ENCODE assay signal across 18 cellular contexts in the genomic region with DNA sequence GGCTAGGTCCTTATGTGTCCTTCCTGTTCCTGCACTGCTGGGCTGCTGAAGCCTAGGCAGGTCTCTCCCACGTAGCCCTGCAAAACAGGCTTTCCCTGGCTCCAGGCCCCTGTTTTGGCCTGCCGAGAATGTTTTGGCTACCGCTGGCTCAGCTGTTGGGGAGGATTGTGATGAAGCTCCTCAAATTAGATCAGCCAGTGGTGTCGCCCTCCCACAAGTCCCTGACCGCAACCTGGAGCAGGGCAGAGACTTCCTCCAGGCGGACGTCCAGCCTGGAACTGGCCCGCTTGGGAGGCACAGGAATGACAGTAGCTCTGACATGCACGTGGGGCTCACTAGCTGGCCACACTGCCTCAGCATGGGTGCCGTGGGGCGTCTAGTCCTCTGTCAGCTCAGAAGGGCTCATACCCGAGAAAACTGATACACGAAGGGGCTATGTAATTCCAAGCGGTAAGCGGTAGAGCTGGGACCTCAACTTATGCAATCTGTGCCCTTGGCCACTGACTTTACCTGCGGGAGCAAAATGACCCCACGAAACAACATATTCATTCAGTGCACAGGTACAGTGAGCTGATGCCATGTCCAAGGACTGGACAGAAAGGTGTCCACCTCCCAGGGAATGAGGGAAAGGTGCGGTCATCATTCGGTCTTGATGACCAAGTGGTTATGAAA. TPM values are rescaled to one million over a fixed set of nuclear protein-coding genes. Genes with fewer than 3 reads are reported as not detected.
DNase-seq lines count a peak whose midpoint lies in the region; ATAC-seq, FAIRE-seq and TF ChIP-seq lines count a peak whose summit lies in the region.
"Had no signal": no experiment of that assay in that cellular context is flagged by ENCODE, and none has a peak within 500 bp of the region (broad histone marks: within the 10 kb centered on the region; RNA-seq: fewer than 3 reads in every experiment).

No MANE protein-coding gene starts in this region.

- no peak overlapping the region for H2AFZ ChIP-seq in K562 (ENCODE audit: low read depth, low read length)
- H2AFZ ChIP-seq: neural progenitor cell had no signal

- peak; percentile 40 for FAIRE-seq in K562 (lab: Jason Lieb, UNC)
- FAIRE-seq: keratinocyte had no signal

- H3K36me3 ChIP-seq in K562 (ENCODE audit: control insufficient read depth, insufficient read depth, low read length), result peaks cover 64% of the 10 kb centered on the region; the same call in 2 of the 3 replicates
- H3K36me3 ChIP-seq in transverse colon, result no peaks in the 10 kb centered on the region
- peaks cover 38% of the 10 kb centered on the region for H3K36me3 ChIP-seq in lower lobe of right lung
- H3K36me3 ChIP-seq: neural progenitor cell, SJSA1 had no signal

- 0 out of 2 replicates have a peak overlapping the region, but pooled peaks have one; percentile 19 for H3K4me2 ChIP-seq in K562 (ENCODE audit: insufficient read depth, low read length)

- H3K27me3 ChIP-seq in K562 (ENCODE audit: control insufficient read depth in 2 of 2, insufficient read depth in 2 of 2, low read length in 2 of 2) (no peaks in the 10 kb centered on the region), transverse colon (no peaks in the 10 kb centered on the region), lower lobe of right lung (ENCODE audit: low read depth) (no peaks in the 10 kb centered on the region)

- CTCF ChIA-PET in K562 (lab: Yijun Ruan, JAX; ENCODE audit: low intra/inter-chr PET ratio), result no interaction called here

- H3K4me3 ChIP-seq in K562, result no peak overlapping the region
- H3K4me3 ChIP-seq in transverse colon, result no peak overlapping the region
- H3K4me3 ChIP-seq in lower lobe of right lung, result no peak overlapping the region
- H3K4me3 ChIP-seq: neural progenitor cell, SJSA1 had no signal

- no peak for TF ChIP-seq POLR2A in K562 (conservative IDR thresholded peaks at IDR 0.05)
- TF ChIP-seq POLR2A in transverse colon (IDR thresholded peaks at IDR 0.05), result no peak

- H3K9me3 ChIP-seq in K562 (replicated peaks; ENCODE audit: control insufficient read depth, insufficient read depth, low read depth, low read length) (no peaks in the 10 kb centered on the region), transverse colon (no peaks in the 10 kb centered on the region), lower lobe of right lung (no peaks in the 10 kb centered on the region)
- H3K9me3 ChIP-seq: SJSA1 had no signal

- 81% methylated on average over 18 of the region's 19 CpGs for WGBS in K562 (ENCODE audit: insufficient coverage, low coverage, missing lambda C conversion rate)
- WGBS in transverse colon (ENCODE audit: low coverage in 1 of 2), 2 donors, result 90% methylated on average over 19 of the region's 19 CpGs; no CpG with 5 or more reads in 1 of the 2 donors

- peak overlapping the region; percentile 19; the same call in 1 of the 3 replicates for H3K27ac ChIP-seq in K562 (ENCODE audit: extremely low read depth, low read depth, low read length)
- H3K27ac ChIP-seq in transverse colon, result peak overlapping the region; percentile 58 to 91 (median 90)
- H3K27ac ChIP-seq in lower lobe of right lung, result no peak overlapping the region
- H3K27ac ChIP-seq: neural progenitor cell, SJSA1 had no signal

- TF ChIP-seq RAD21 in K562 (CRISPR knock-in tag; conservative IDR thresholded peaks at IDR 0.05 in 1 of 2, IDR thresholded peaks at IDR 0.05 in 1 of 2), result no peak

- POLR2A ChIA-PET in K562 (lab: Yijun Ruan, JAX), result interaction anchor here (0.6 to 2.4 kb wide), 6 partner anchors 12 to 46 kb away, joined by 3 to 10 read pairs (median 3); partner anchors contain the start of gene DHRS3

- intact Hi-C loops in K562 (cut with micrococcal nuclease), result no loop called here
- intact Hi-C loops in left cardiac atrium (cut with DNase I), result no loop called here
- intact Hi-C loops in transverse colon (cut with DNase I; ENCODE audit: low total_unique reads), result no loop called here
- intact Hi-C loops in lower lobe of right lung (cut with DNase I), result no loop called here

- H4K20me1 ChIP-seq in K562 (replicated peaks; ENCODE audit: control insufficient read depth, insufficient read depth, low read length), result no peaks in the 10 kb centered on the region; the same call in 1 of the 2 replicates

- no peak for TF ChIP-seq CTCF in K562 (IDR thresholded peaks at IDR 0.05 in 2 of 3, conservative IDR thresholded peaks at IDR 0.05 in 1 of 3; ENCODE audit: insufficient read depth in 2 of 3, low read depth in 1 of 3, low read length in 3 of 3)
- no peak for TF ChIP-seq CTCF in omental fat pad (IDR thresholded peaks at IDR 0.05)
- no peak for TF ChIP-seq CTCF in transverse colon (IDR thresholded peaks at IDR 0.05)
- no peak for TF ChIP-seq CTCF in lower lobe of right lung (IDR thresholded peaks at IDR 0.05)

- TF ChIP-seq EP300 in K562 (IDR thresholded peaks at IDR 0.05; ENCODE audit: low read length), result no peak
- no peak for TF ChIP-seq EP300 in transverse colon (IDR thresholded peaks at IDR 0.05; ENCODE audit: low read depth)

- ATAC-seq in K562, result no peak
- peak; percentile 18 to 32 for ATAC-seq in left cardiac atrium
- peak; percentile 7 for ATAC-seq in omental fat pad (ENCODE audit: low FRiP score)
- no peak for ATAC-seq in lower lobe of right lung
- ATAC-seq in HG02870 (IDR thresholded peaks at IDR 0.05; ENCODE audit: unreplicated experiment), result no peak
- ATAC-seq: activated CD8-positive, alpha-beta T cell treated with anti-CD3 and anti-CD28 coated beads for 36 hours had no signal

- no peaks in the 10 kb centered on the region for H3K9me1 ChIP-seq in K562 (ENCODE audit: control insufficient read depth, insufficient read depth, low read length)

- peaks cover 80% of the 10 kb centered on the region for H3K79me2 ChIP-seq in K562 (ENCODE audit: control insufficient read depth, insufficient read depth, low read length)

- H3K4me1 ChIP-seq in K562 (replicated peaks in 1 of 2; ENCODE audit: control insufficient read depth in 2 of 2, insufficient read depth in 2 of 2, low read length in 2 of 2) (peaks cover 6 to 22% of the 10 kb centered on the region in 2 experiments; a peak in 4 of 5 replicates), transverse colon (peaks cover 23 to 41% (median 30%) of the 10 kb centered on the region in 4 donors), lower lobe of right lung (peaks cover 54% of the 10 kb centered on the region)

- no peak for DNase-seq in K562 (ENCODE audit: extremely low read depth in 1 of 4, low spot score in 3 of 4)
- peak; percentile 72 for DNase-seq in left cardiac atrium
- no peak for DNase-seq in omental fat pad (ENCODE audit: low spot score)
- peak; percentile 34 for DNase-seq in transverse colon
- DNase-seq in NCI-H1436 (lab: John Stamatoyannopoulos, UW), result no peak
- DNase-seq in NCI-H1105 treated with DMSO at 0.1 percent for 48 hours (lab: John Stamatoyannopoulos, UW), result no peak
- DNase-seq in lower lobe of right lung, result no peak
- DNase-seq: activated CD8-positive, alpha-beta T cell treated with anti-CD3 and anti-CD28 coated beads for 36 hours; EL; GOT3; NCI-H2107; NK-92 treated with Interleukin-12 subunit alpha and Interleukin-12 subunit beta, amount 100 ng/mL, for 24 hours had no signal

- peak overlapping the region in 1 of 2 experiments; percentile 82; a peak in 2 of 4 replicates for H3K9ac ChIP-seq in K562 (ENCODE audit: insufficient read depth in 1 of 2, low read depth in 2 of 2, low read length in 2 of 2)
- H3K9ac ChIP-seq: neural progenitor cell had no signal

- no TSS peak for BruUV-seq in K562 (replicated peaks; lab: Mats Ljungman, UMichigan)

- in situ Hi-C loops in K562 (cut with MboI), result no loop called here
- in situ Hi-C loops in transverse colon (cut with MboI; ENCODE audit: low pct_ligation_motif_present in 1 of 4, low pct_unique_long_range_greater_than_20kb in 1 of 4, low sequenced_read_pairs in 3 of 4), result no loop called here

RNA-seq across cellular contexts. Expression of gene DHRS3, which starts 26.6 kb away (rescaled TPM):
- total RNA-seq in K562 (2011; cell fraction: chromatin; rRNA removed; ENCODE audit: low replicate concordance), result 74.0 and 164 TPM in 2 replicates
- 181 and 211 TPM in 2 replicates for total RNA-seq in K562 (2011; cell fraction: nucleolus; rRNA removed)
- 160 and 179 TPM in 2 replicates for total RNA-seq in K562 (2011; cell fraction: nucleoplasm; rRNA removed)
- total RNA-seq in K562 (2014; rRNA removed) (62.3 and 67.3 TPM in 2 replicates), K562 (2014; rRNA removed; fragmentation: Illumina TruSeq; extraction: Trizol) (37.6 and 43.5 TPM in 2 replicates), K562 (2015; rRNA removed; fragmentation: Illumina TruSeq; extraction: Trizol) (58.7 and 60.6 TPM in 2 replicates), K562 (2021) (109 and 116 TPM in 2 replicates), left cardiac atrium (100 to 1,000 TPM in 1 of 2 donors, 10 to 100 TPM in 1; 74.3 to 106 TPM), omental fat pad (100 to 1,000 TPM; 175 to 342 (median 227) TPM), transverse colon (100 to 1,000 TPM in 2 of 4 donors, 10 to 100 TPM in 2; 55.3 to 122 (median 103) TPM), lower lobe of right lung (135 TPM)
- polyA plus RNA-seq in K562 (2011; rRNA removed) (58.7 and 66.5 TPM in 2 replicates), K562 (2014; fragmentation: Illumina TruSeq; extraction: Trizol) (39.4 and 46.3 TPM in 2 replicates), K562 (2014; fragmentation: Nextera tagmentation; extraction: Ambion mirVana) (10 to 100 TPM; 21.0 to 80.0 TPM), K562 (2014; rRNA removed) (57.0 and 59.6 TPM in 2 replicates)
- 72.1 and 104 TPM in 2 replicates for polyA plus RNA-seq in K562 (2011; cell fraction: cytosol; rRNA removed)
- 71.2 and 105 TPM in 2 replicates for polyA plus RNA-seq in K562 (2011; cell fraction: nucleus; rRNA removed)
- polyA plus RNA-seq in K562 (2012), result 35.6 and 41.5 TPM in 2 replicates
- polyA minus RNA-seq in K562 (2011; rRNA and poly(A)+ RNA removed), result 101 and 181 TPM in 2 replicates
- 117 and 156 TPM in 2 replicates for polyA minus RNA-seq in K562 (2011; cell fraction: cytosol; rRNA and poly(A)+ RNA removed)
- polyA minus RNA-seq in K562 (2011; cell fraction: nucleus; rRNA and poly(A)+ RNA removed), result 40.9 and 42.4 TPM in 2 replicates

RNA-seq across cellular contexts. Expression of gene AADACL4, which starts 52.5 kb away (rescaled TPM):
- not detected in 2 replicates for total RNA-seq in K562 (2011; cell fraction: chromatin; rRNA removed; ENCODE audit: low replicate concordance)
- not detected in 2 replicates for total RNA-seq in K562 (2011; cell fraction: nucleolus; rRNA removed)
- not detected in 2 replicates for total RNA-seq in K562 (2011; cell fraction: nucleoplasm; rRNA removed)
- total RNA-seq in K562 (2014; rRNA removed) (not detected in 2 replicates), K562 (2014; rRNA removed; fragmentation: Illumina TruSeq; extraction: Trizol) (not detected in 2 replicates), K562 (2015; rRNA removed; fragmentation: Illumina TruSeq; extraction: Trizol) (not detected in 2 replicates), K562 (2021) (not detected in 2 replicates), left cardiac atrium (not detected), omental fat pad (under 1 TPM in 1 of 4 donors, not detected in 3; 0.28 TPM), transverse colon (not detected), lower lobe of right lung (not detected)
- polyA plus RNA-seq in K562 (2011; rRNA removed) (not detected in 2 replicates), K562 (2014; fragmentation: Illumina TruSeq; extraction: Trizol) (not detected in 2 replicates), K562 (2014; fragmentation: Nextera tagmentation; extraction: Ambion mirVana) (not detected), K562 (2014; rRNA removed) (not detected in 2 replicates)
- polyA plus RNA-seq in K562 (2011; cell fraction: cytosol; rRNA removed), result not detected in 2 replicates
- polyA plus RNA-seq in K562 (2011; cell fraction: nucleus; rRNA removed), result not detected in 2 replicates
- polyA plus RNA-seq in K562 (2012), result not detected in 2 replicates
- not detected in 2 replicates for polyA minus RNA-seq in K562 (2011; rRNA and poly(A)+ RNA removed)
- polyA minus RNA-seq in K562 (2011; cell fraction: cytosol; rRNA and poly(A)+ RNA removed), result not detected in 2 replicates
- polyA minus RNA-seq in K562 (2011; cell fraction: nucleus; rRNA and poly(A)+ RNA removed), result not detected in 2 replicates
- total RNA-seq: activated CD8-positive, alpha-beta T cell treated with anti-CD3 and anti-CD28 coated beads for 36 hours; glomerular endothelial cell; LHCN-M2; SJSA1 had no signal
- polyA plus RNA-seq: keratinocyte had no signal

Comparison
In these comparisons a context has a peak if more than half of its experiments do, and no peak if none do; other contexts are left out.
1. ATAC-seq: peak in left cardiac atrium (2 of 2) and omental fat pad (single experiment); none in K562 (single experiment), lower lobe of right lung (0 of 2) and HG02870 (single experiment).
2. DNase-seq: peak in left cardiac atrium (single experiment) and transverse colon (single experiment); none in K562 (0 of 4), omental fat pad (single experiment), NCI-H1436 (single experiment), NCI-H1105 treated with DMSO at 0.1 percent for 48 hours (single experiment) and lower lobe of right lung (single experiment).